ENCODE assay signal across 1 cellular context in genomic region chr14:37056473-37056872, GRCh38.
TF ChIP-seq lines count a peak whose summit lies in the region.

No MANE protein-coding gene starts in this region.

TF ChIP-seq in A549, 52 proteins besides CTCF, POLR2A, EP300 and RAD21 (continued from another document):
- TF ChIP-seq USF2 (IDR thresholded peaks at IDR 0.05): no peak
- no peak for TF ChIP-seq EHMT2 (IDR thresholded peaks at IDR 0.05; ENCODE audit: low read depth)
- no peak for TF ChIP-seq BCL3 (IDR thresholded peaks at IDR 0.05)
- no peak for TF ChIP-seq EHF (CRISPR knock-in tag; IDR thresholded peaks at IDR 0.05)
- no peak for TF ChIP-seq PHF8 (IDR thresholded peaks at IDR 0.05; ENCODE audit: borderline replicate concordance, low read depth)
- no peak for TF ChIP-seq MAZ (IDR thresholded peaks at IDR 0.05; ENCODE audit: borderline replicate concordance, low read depth, low read length)
